Comparison of ENCODE assay signal across 12 cellular contexts in the genomic region with DNA sequence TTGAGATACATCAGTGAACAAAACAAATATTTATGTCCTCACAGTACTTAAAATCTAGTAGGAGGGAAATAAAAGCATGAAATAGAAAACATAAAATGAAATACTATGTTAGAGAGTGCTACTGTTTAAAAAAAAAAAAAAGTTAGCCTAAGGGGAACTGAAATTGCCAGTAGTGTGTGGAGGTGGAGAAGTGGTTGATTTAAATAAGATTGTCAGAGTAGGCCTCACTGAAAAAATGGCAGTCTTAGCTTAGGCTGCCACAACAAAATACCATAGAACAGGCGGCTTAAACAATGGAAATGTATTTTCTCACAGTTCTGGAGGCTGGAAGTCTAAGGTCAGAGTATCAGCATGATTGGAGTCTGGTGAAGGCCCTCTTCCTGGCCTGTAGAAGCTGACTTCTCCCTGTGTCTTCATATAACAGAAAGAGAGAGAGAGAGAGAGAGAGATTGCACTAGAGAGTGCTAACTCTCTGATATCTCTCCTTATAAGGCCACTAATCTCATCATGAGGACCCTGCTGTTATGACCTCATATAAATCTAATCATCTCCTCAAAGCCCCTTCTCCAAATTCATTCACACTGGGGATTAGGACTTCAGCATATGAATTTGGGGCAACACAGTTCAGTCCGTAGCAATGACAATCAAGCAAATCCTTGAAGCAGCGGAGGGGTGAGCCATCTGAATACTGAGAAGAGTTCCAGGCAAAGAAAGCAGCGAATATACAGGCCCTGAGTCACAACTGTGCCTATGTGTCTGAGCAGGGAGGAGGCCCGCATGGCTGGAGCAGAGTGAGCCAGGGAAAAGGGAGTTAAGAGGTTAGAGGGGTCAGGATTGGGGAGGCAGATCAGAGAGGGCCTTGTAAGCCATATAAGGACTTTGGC. TPM values are rescaled to one million over a fixed set of nuclear protein-coding genes. Genes with fewer than 3 reads are reported as not detected.
A peak's percentile ranks its signal among the peaks of the same experiment; 100 is the strongest.
DNase-seq lines count a peak whose midpoint lies in the region; ATAC-seq, FAIRE-seq and TF ChIP-seq lines count a peak whose summit lies in the region.
"Had no signal": no experiment of that assay in that cellular context is flagged by ENCODE, and none has a peak within 500 bp of the region (broad histone marks: within the 10 kb centered on the region; RNA-seq: fewer than 3 reads in every experiment).

No MANE protein-coding gene starts in this region.

- H3K27ac ChIP-seq in fibroblast of lung (ENCODE audit: insufficient read depth, low read length): no peak overlapping the region
- H3K27ac ChIP-seq: right atrium auricular region, vagina had no signal

- H3K79me2 ChIP-seq in fibroblast of lung (ENCODE audit: control insufficient read depth, insufficient read depth, low read length): no peaks in the 10 kb centered on the region

- H3K4me1 ChIP-seq in fibroblast of lung (ENCODE audit: control insufficient read depth, extremely low read depth, insufficient read depth, low read length): peaks cover 2% of the 10 kb centered on the region
- H3K4me1 ChIP-seq: right atrium auricular region, vagina had no signal

- ATAC-seq in GM21576 (IDR thresholded peaks at IDR 0.05; ENCODE audit: unreplicated experiment): peak; percentile 91
- peak; percentile 89 for ATAC-seq in HG03442 (IDR thresholded peaks at IDR 0.05; ENCODE audit: unreplicated experiment)

- H3K9ac ChIP-seq in fibroblast of lung (ENCODE audit: insufficient read depth, low read length): no peak overlapping the region

- H3K27me3 ChIP-seq in fibroblast of lung (ENCODE audit: control insufficient read depth, insufficient read depth, low read length) (no peaks in the 10 kb centered on the region), H7 (ENCODE audit: control insufficient read depth, insufficient read depth, low read length) (no peaks in the 10 kb centered on the region)
- H3K27me3 ChIP-seq: right atrium auricular region, vagina had no signal

- H3K4me2 ChIP-seq in fibroblast of lung (ENCODE audit: extremely low read depth, insufficient read depth, low read length): no peak overlapping the region

- H2AFZ ChIP-seq in fibroblast of lung (ENCODE audit: low read length): peak overlapping the region; percentile 86

- FAIRE-seq in GM12892 (lab: Jason Lieb, UNC): peak; percentile 82

- H3K4me3 ChIP-seq in fibroblast of lung (replicated peaks in 1 of 4; ENCODE audit: control extremely low read depth in 1 of 4, insufficient read depth in 1 of 4, low read depth in 3 of 4, low read length in 4 of 4) (no peak overlapping the region), H7 (ENCODE audit: insufficient read depth, low read depth, low read length) (no peak overlapping the region)
- H3K4me3 ChIP-seq: right atrium auricular region, vagina had no signal

- DNase-seq in GM12892 (ENCODE audit: insufficient read length): no peak
- peak; percentile 36 to 38 for DNase-seq in fibroblast of lung (ENCODE audit: low read depth in 2 of 2)
- DNase-seq in glomerular visceral epithelial cell (ENCODE audit: extremely low spot score): no peak
- DNase-seq in C1 segment of cervical spinal cord (lab: John Stamatoyannopoulos, UW): no peak
- no peak for DNase-seq in H7
- no peak for DNase-seq in NCI-H1105 treated with DMSO at 0.1 percent for 48 hours (lab: John Stamatoyannopoulos, UW)
- DNase-seq: DND-41, NCI-H2171 treated with DMSO at 0.1 percent for 48 hours had no signal

- H3K9me3 ChIP-seq in fibroblast of lung (ENCODE audit: control insufficient read depth, insufficient read depth, low read depth, low read length): no peaks in the 10 kb centered on the region
- H3K9me3 ChIP-seq: right atrium auricular region, vagina had no signal

- H3K36me3 ChIP-seq in fibroblast of lung (ENCODE audit: control insufficient read depth, insufficient read depth, low read length) (no peaks in the 10 kb centered on the region), H7 (replicated peaks; ENCODE audit: control insufficient read depth, insufficient read depth, low read length) (no peaks in the 10 kb centered on the region)
- H3K36me3 ChIP-seq: right atrium auricular region, vagina had no signal

- no peaks in the 10 kb centered on the region for H4K20me1 ChIP-seq in fibroblast of lung (ENCODE audit: control insufficient read depth, extremely low read depth, insufficient read depth, low read length)

- no peak for TF ChIP-seq CTCF in fibroblast of lung (conservative IDR thresholded peaks at IDR 0.05 in 1 of 2, IDR thresholded peaks at IDR 0.05 in 1 of 2; ENCODE audit: low read depth in 1 of 2, low read length in 2 of 2)

- TF ChIP-seq POLR2A in GM12892 (IDR thresholded peaks at IDR 0.05; ENCODE audit: low read depth, low read length): peak; percentile 36; the same call in 1 of the 2 replicates

RNA-seq across cellular contexts. Expression of a gene that starts 23.6 kb away (rescaled TPM):
- 1.5 TPM for polyA plus RNA-seq in GM12892 (2012; ENCODE audit: missing spikeins)
- total RNA-seq in fibroblast of lung: 1.8 and 2.0 TPM in 2 replicates
- polyA plus RNA-seq in fibroblast of lung: 2.3 and 2.7 TPM in 2 replicates
- 1.3 and 1.4 TPM in 2 replicates for polyA plus RNA-seq in fibroblast of lung (2012)
- polyA minus RNA-seq in fibroblast of lung (ENCODE audit: low replicate concordance): 1.1 TPM in 1 of 2 replicates, not detected in the other
- total RNA-seq in H7 (2014; rRNA removed; shearing (Covaris generic)): 4.2 and 8.5 TPM in 2 replicates

RNA-seq across cellular contexts. Expression of a gene that starts 23.6 kb away (rescaled TPM):
- polyA plus RNA-seq in GM12892 (2012; ENCODE audit: missing spikeins): 0.13 TPM
- total RNA-seq in fibroblast of lung: under 0.01 TPM in 1 of 2 replicates, not detected in the other
- 0.05 TPM in 1 of 2 replicates, not detected in the other for polyA plus RNA-seq in fibroblast of lung
- polyA plus RNA-seq in fibroblast of lung (2012): not detected in 2 replicates
- polyA minus RNA-seq in fibroblast of lung (ENCODE audit: low replicate concordance): not detected in 2 replicates
- total RNA-seq in H7 (2014; rRNA removed; shearing (Covaris generic)): 0.15 TPM in 1 of 2 replicates, not detected in the other
- total RNA-seq: vagina had no signal

RNA-seq across cellular contexts. Expression of a gene that starts 33.4 kb away (rescaled TPM):
- not detected for polyA plus RNA-seq in GM12892 (2012; ENCODE audit: missing spikeins)
- not detected in 2 replicates for total RNA-seq in fibroblast of lung
- not detected in 2 replicates for polyA plus RNA-seq in fibroblast of lung
- not detected in 2 replicates for polyA plus RNA-seq in fibroblast of lung (2012)
- not detected in 2 replicates for polyA minus RNA-seq in fibroblast of lung (ENCODE audit: low replicate concordance)
- total RNA-seq in H7 (2014; rRNA removed; shearing (Covaris generic)): not detected in 2 replicates
- total RNA-seq: right atrium auricular region, vagina had no signal

Comparison
In these comparisons a context has a peak if more than half of its experiments do, and no peak if none do; other contexts are left out.
1. DNase-seq: peak in fibroblast of lung (2 of 2); none in GM12892 (single experiment), glomerular visceral epithelial cell (single experiment), C1 segment of cervical spinal cord (0 of 14), H7 (single experiment) and NCI-H1105 treated with DMSO at 0.1 percent for 48 hours (single experiment).